20 cellular contexts compared by ENCODE assay signal in the genomic region with DNA sequence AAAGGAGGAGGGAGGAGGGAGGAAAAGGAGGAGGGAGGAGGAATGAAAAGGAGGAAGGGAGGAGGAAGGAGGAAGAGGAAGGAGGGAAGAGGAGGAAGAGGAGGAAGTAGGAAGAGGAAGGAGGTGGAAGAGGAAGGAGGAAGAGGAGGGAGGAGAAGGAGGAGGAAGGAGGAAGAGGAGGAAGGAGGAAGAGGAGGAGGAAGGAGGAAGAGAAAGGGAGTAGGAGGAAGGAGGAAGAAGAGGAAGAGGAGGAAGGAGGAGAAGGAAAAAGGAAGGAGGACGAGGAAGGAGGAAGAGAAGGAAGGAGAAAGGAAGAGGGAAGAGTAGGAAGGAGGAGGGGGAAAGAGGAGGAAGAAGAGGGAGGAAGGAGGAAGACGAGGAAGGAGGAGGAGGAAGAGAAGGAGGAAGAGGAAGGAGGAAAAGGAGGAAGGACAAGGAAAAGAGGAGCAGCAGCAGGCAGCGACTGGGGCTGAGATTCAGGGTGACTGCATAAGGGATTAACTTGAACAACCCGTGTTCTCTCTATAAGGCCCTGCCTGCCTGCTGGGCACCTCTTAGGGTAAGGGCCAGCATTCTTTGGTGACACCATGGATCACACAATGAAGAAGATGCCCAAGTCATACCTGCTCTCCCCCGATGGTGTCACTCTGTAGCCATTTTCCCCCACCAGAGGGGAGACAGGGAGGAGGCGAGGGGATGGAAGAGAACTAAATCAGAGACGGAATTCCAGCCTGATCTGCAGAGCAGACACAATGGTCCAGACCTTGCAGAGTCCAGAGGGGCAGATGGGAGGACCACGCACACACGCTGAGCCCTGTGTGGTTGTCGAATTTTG. TPM values are rescaled to one million over a fixed set of nuclear protein-coding genes. Genes with fewer than 3 reads are reported as not detected.
DNase-seq lines count a peak whose midpoint lies in the region; ATAC-seq and TF ChIP-seq lines count a peak whose summit lies in the region.
"Had no signal": no experiment of that assay in that cellular context is flagged by ENCODE, and none has a peak within 500 bp of the region (broad histone marks: within the 10 kb centered on the region; RNA-seq: fewer than 3 reads in every experiment).

No MANE protein-coding gene starts in this region.

- H3K36me3 Mint-ChIP-seq in activated naive CD4-positive, alpha-beta T cell treated with anti-CD3 and anti-CD28 coated beads, Interleukin-2, amount 50 U/mL, for 24 hours = no peaks in the 10 kb centered on the region
- no peaks in the 10 kb centered on the region for H3K36me3 Mint-ChIP-seq in activated naive CD4-positive, alpha-beta T cell treated with anti-CD3 and anti-CD28 coated beads, Interleukin-2, amount 50 U/mL, for 72 hours
- H3K36me3 Mint-ChIP-seq in WTC11 = peaks cover 18% of the 10 kb centered on the region
- H3K36me3 Mint-ChIP-seq in stimulated activated effector memory CD8-positive, alpha-beta T cell treated with anti-CD3 and anti-CD28 coated beads, Interleukin-12 subunit alpha, Interleukin-12 subunit beta, amount 100 ng/mL, for 72 hours = no peaks in the 10 kb centered on the region
- H3K36me3 Mint-ChIP-seq in activated CD4-positive, alpha-beta memory T cell treated with anti-CD3 and anti-CD28 coated beads for 36 hours = no peaks in the 10 kb centered on the region

- TF ChIP-seq CTCF in HEK293 (tag by site-specific recombination; IDR thresholded peaks at IDR 0.05) = no peak
- no peak for TF ChIP-seq CTCF in WTC11 (IDR thresholded peaks at IDR 0.05)

- no peaks in the 10 kb centered on the region for H3K36me3 ChIP-seq in HEK293 (ENCODE audit: control insufficient read depth in 2 of 2, insufficient read depth in 1 of 2, low read length in 2 of 2)
- H3K36me3 ChIP-seq: ovary had no signal

- H3K27me3 Mint-ChIP-seq in activated naive CD4-positive, alpha-beta T cell treated with anti-CD3 and anti-CD28 coated beads, Interleukin-2, amount 50 U/mL, for 24 hours = no peaks in the 10 kb centered on the region
- no peaks in the 10 kb centered on the region for H3K27me3 Mint-ChIP-seq in WTC11 (ENCODE audit: low read depth)
- peaks cover 5% of the 10 kb centered on the region for H3K27me3 Mint-ChIP-seq in activated CD4-positive, alpha-beta memory T cell treated with anti-CD3 and anti-CD28 coated beads for 36 hours

- H3K9me3 ChIP-seq in HEK293 (ENCODE audit: control insufficient read depth, insufficient read depth, low read depth, low read length) = no peaks in the 10 kb centered on the region
- H3K9me3 ChIP-seq: ovary had no signal

- no peak for DNase-seq in activated naive CD4-positive, alpha-beta T cell treated with anti-CD3 and anti-CD28 coated beads, Interleukin-2, amount 50 U/mL, for 72 hours (ENCODE audit: low spot score in 2 of 2)
- DNase-seq in WTC11 (ENCODE audit: low spot score) = no peak
- DNase-seq in stimulated activated effector memory CD8-positive, alpha-beta T cell treated with anti-CD3 and anti-CD28 coated beads, Interleukin-12 subunit alpha, Interleukin-12 subunit beta, amount 100 ng/mL, for 72 hours (ENCODE audit: low spot score in 2 of 2) = no peak
- no peak for DNase-seq in activated CD4-positive, alpha-beta memory T cell treated with anti-CD3 and anti-CD28 coated beads for 36 hours
- DNase-seq in stimulated activated CD4-positive, alpha-beta T cell treated with anti-CD3 and anti-CD28 coated beads, Interleukin-4, amount 100 ng/mL, for 4 hours = no peak
- DNase-seq: activated CD4-positive, alpha-beta T cell treated with anti-CD3 and anti-CD28 coated beads for 48 hours; activated CD8-positive, alpha-beta memory T cell treated with anti-CD3 and anti-CD28 coated beads, Interleukin-2, amount 50 U/mL, for 48 hours; activated gamma-delta T cell; amygdala; central memory CD4-positive, alpha-beta T cell; effector CD8-positive, alpha-beta T cell; NCI-H1930; NCI-H510A treated with DMSO at 0.1 percent for 48 hours; ovary; stimulated activated CD4-positive, alpha-beta T cell treated with anti-CD3 and anti-CD28 coated beads, Interleukin-4, amount 100 ng/mL, for 1 hour; substantia nigra had no signal

- peak overlapping the region; percentile 1 for H3K27ac Mint-ChIP-seq in activated naive CD4-positive, alpha-beta T cell treated with anti-CD3 and anti-CD28 coated beads, Interleukin-2, amount 50 U/mL, for 24 hours
- H3K27ac Mint-ChIP-seq in activated naive CD4-positive, alpha-beta T cell treated with anti-CD3 and anti-CD28 coated beads, Interleukin-2, amount 50 U/mL, for 72 hours = no peak overlapping the region
- no peak overlapping the region for H3K27ac Mint-ChIP-seq in WTC11
- no peak overlapping the region for H3K27ac Mint-ChIP-seq in stimulated activated effector memory CD8-positive, alpha-beta T cell treated with anti-CD3 and anti-CD28 coated beads, Interleukin-12 subunit alpha, Interleukin-12 subunit beta, amount 100 ng/mL, for 72 hours
- H3K27ac Mint-ChIP-seq in activated CD4-positive, alpha-beta memory T cell treated with anti-CD3 and anti-CD28 coated beads for 36 hours = no peak overlapping the region

- H3K4me1 Mint-ChIP-seq in activated naive CD4-positive, alpha-beta T cell treated with anti-CD3 and anti-CD28 coated beads, Interleukin-2, amount 50 U/mL, for 24 hours = no peaks in the 10 kb centered on the region
- peaks cover 5% of the 10 kb centered on the region; the same call in 1 of the 2 replicates for H3K4me1 Mint-ChIP-seq in WTC11
- H3K4me1 Mint-ChIP-seq in stimulated activated effector memory CD8-positive, alpha-beta T cell treated with anti-CD3 and anti-CD28 coated beads, Interleukin-12 subunit alpha, Interleukin-12 subunit beta, amount 100 ng/mL, for 72 hours = no peaks in the 10 kb centered on the region
- H3K4me1 Mint-ChIP-seq in activated CD4-positive, alpha-beta memory T cell treated with anti-CD3 and anti-CD28 coated beads for 36 hours (ENCODE audit: low read depth) = no peaks in the 10 kb centered on the region

- intact Hi-C loops in activated CD4-positive, alpha-beta memory T cell treated with anti-CD3 and anti-CD28 coated beads for 36 hours (cut with micrococcal nuclease) = loop anchor here (10.0 kb wide), 1 partner anchor 150 kb away; no protein-coding TSS in a partner anchor

- ATAC-seq in activated naive CD4-positive, alpha-beta T cell treated with anti-CD3 and anti-CD28 coated beads, Interleukin-2, amount 50 U/mL, for 72 hours = no peak
- ATAC-seq in WTC11 (peak; percentile 66), GM21447 (IDR thresholded peaks at IDR 0.05; ENCODE audit: unreplicated experiment) (no peak)
- peak; percentile 49 for ATAC-seq in stimulated activated effector memory CD8-positive, alpha-beta T cell treated with anti-CD3 and anti-CD28 coated beads, Interleukin-12 subunit alpha, Interleukin-12 subunit beta, amount 100 ng/mL, for 72 hours
- ATAC-seq: Panc1 had no signal

- CTCF ChIA-PET in HEK293 (lab: Yijun Ruan, JAX) = no interaction called here
- CTCF ChIA-PET in WTC11 (lab: Charles Lee) = no interaction called here
- CTCF ChIA-PET in activated CD4-positive, alpha-beta memory T cell treated with anti-CD3 and anti-CD28 coated beads for 36 hours (lab: Charles Lee) = interaction anchor here (1.1 kb wide), 1 partner anchor 9 kb away, joined by 3 read pairs; no protein-coding TSS in a partner anchor

- no peak overlapping the region for H3K27ac ChIP-seq in HEK293 (ENCODE audit: extremely low read depth, low read depth, low read length)
- H3K27ac ChIP-seq: ovary had no signal

- H3K4me1 ChIP-seq in HEK293 (ENCODE audit: control insufficient read depth, insufficient read depth, low read length) = no peaks in the 10 kb centered on the region

- H3K9me3 Mint-ChIP-seq in activated naive CD4-positive, alpha-beta T cell treated with anti-CD3 and anti-CD28 coated beads, Interleukin-2, amount 50 U/mL, for 24 hours = no peaks in the 10 kb centered on the region
- H3K9me3 Mint-ChIP-seq in activated naive CD4-positive, alpha-beta T cell treated with anti-CD3 and anti-CD28 coated beads, Interleukin-2, amount 50 U/mL, for 72 hours = no peaks in the 10 kb centered on the region
- peaks cover 16% of the 10 kb centered on the region for H3K9me3 Mint-ChIP-seq in WTC11
- no peaks in the 10 kb centered on the region for H3K9me3 Mint-ChIP-seq in stimulated activated effector memory CD8-positive, alpha-beta T cell treated with anti-CD3 and anti-CD28 coated beads, Interleukin-12 subunit alpha, Interleukin-12 subunit beta, amount 100 ng/mL, for 72 hours
- H3K9me3 Mint-ChIP-seq in activated CD4-positive, alpha-beta memory T cell treated with anti-CD3 and anti-CD28 coated beads for 36 hours = no peaks in the 10 kb centered on the region

- H3K4me3 Mint-ChIP-seq in activated naive CD4-positive, alpha-beta T cell treated with anti-CD3 and anti-CD28 coated beads, Interleukin-2, amount 50 U/mL, for 24 hours = no peak overlapping the region
- H3K4me3 Mint-ChIP-seq in WTC11 = no peak overlapping the region
- H3K4me3 Mint-ChIP-seq in stimulated activated effector memory CD8-positive, alpha-beta T cell treated with anti-CD3 and anti-CD28 coated beads, Interleukin-12 subunit alpha, Interleukin-12 subunit beta, amount 100 ng/mL, for 72 hours = no peak overlapping the region
- H3K4me3 Mint-ChIP-seq in activated CD4-positive, alpha-beta memory T cell treated with anti-CD3 and anti-CD28 coated beads for 36 hours = no peak overlapping the region

- POLR2A ChIA-PET in HEK293 (lab: Yijun Ruan, JAX) = no interaction called here
- POLR2A ChIA-PET in WTC11 (lab: Charles Lee) = no interaction called here
- POLR2A ChIA-PET in activated CD4-positive, alpha-beta memory T cell treated with anti-CD3 and anti-CD28 coated beads for 36 hours (lab: Charles Lee) = no interaction called here

- no peak overlapping the region for H3K4me3 ChIP-seq in HEK293 (ENCODE audit: low read depth, low read length)
- H3K4me3 ChIP-seq: ovary had no signal

TF ChIP-seq in HEK293, 187 proteins besides CTCF, POLR2A, EP300 and RAD21 (continues in another document):
- TF ChIP-seq ZNF555 (tag by site-specific recombination; conservative IDR thresholded peaks at IDR 0.05) = no peak
- no peak for TF ChIP-seq ZNF654 (tag by site-specific recombination; IDR thresholded peaks at IDR 0.05; ENCODE audit: low read depth)

TF ChIP-seq in WTC11, 78 proteins besides CTCF, POLR2A, EP300 and RAD21:
- TF ChIP-seq ETV6 (CRISPR knock-in tag; IDR thresholded peaks at IDR 0.05) (peak; percentile 24; the same call in 1 of the 2 replicates), CREB1 (CRISPR knock-in tag; IDR thresholded peaks at IDR 0.05) (no peak), SMAD4 (CRISPR knock-in tag; IDR thresholded peaks at IDR 0.05) (no peak)

RNA-seq across cellular contexts. Expression of gene IL34, which starts 1.4 kb away (rescaled TPM):
- total RNA-seq in activated naive CD4-positive, alpha-beta T cell treated with anti-CD3 and anti-CD28 coated beads, Interleukin-2, amount 50 U/mL, for 72 hours = not detected
- total RNA-seq in WTC11 (2021) = 6.0 to 8.8 TPM (median 7.5 TPM) in 3 replicates
- not detected for total RNA-seq in activated CD4-positive, alpha-beta memory T cell treated with anti-CD3 and anti-CD28 coated beads for 36 hours

RNA-seq across cellular contexts. Expression of gene MTSS2, which starts 40.9 kb away (rescaled TPM):
- total RNA-seq in activated naive CD4-positive, alpha-beta T cell treated with anti-CD3 and anti-CD28 coated beads, Interleukin-2, amount 50 U/mL, for 72 hours = 1 to 10 TPM in 1 of 2 donors, under 1 TPM in 1; 0.82 to 1.8 TPM
- 28.3 to 34.9 TPM (median 31.2 TPM) in 3 replicates for total RNA-seq in WTC11 (2021)
- 1 to 10 TPM in 1 of 2 experiments, under 1 TPM in 1; 0.29 to 1.1 TPM for total RNA-seq in activated CD4-positive, alpha-beta memory T cell treated with anti-CD3 and anti-CD28 coated beads for 36 hours

Comparison
In these comparisons a context has a peak if more than half of its experiments do, and no peak if none do; other contexts are left out.
1. ATAC-seq: peak in WTC11 (single experiment) and stimulated activated effector memory CD8-positive, alpha-beta T cell treated with anti-CD3 and anti-CD28 coated beads, Interleukin-12 subunit alpha, Interleukin-12 subunit beta, amount 100 ng/mL, for 72 hours (single experiment); none in activated naive CD4-positive, alpha-beta T cell treated with anti-CD3 and anti-CD28 coated beads, Interleukin-2, amount 50 U/mL, for 72 hours (0 of 2) and GM21447 (single experiment).
2. RNA of gene MTSS2, which starts 40.9 kb away (total RNA-seq): 28.3 to 34.9 TPM in WTC11; 0.82 to 1.8 TPM in activated naive CD4-positive, alpha-beta T cell treated with anti-CD3 and anti-CD28 coated beads, Interleukin-2, amount 50 U/mL, for 72 hours and 0.29 to 1.1 TPM in activated CD4-positive, alpha-beta memory T cell treated with anti-CD3 and anti-CD28 coated beads for 36 hours; every median in the first group is over 10 times any median in the second.